In the genomic region with DNA sequence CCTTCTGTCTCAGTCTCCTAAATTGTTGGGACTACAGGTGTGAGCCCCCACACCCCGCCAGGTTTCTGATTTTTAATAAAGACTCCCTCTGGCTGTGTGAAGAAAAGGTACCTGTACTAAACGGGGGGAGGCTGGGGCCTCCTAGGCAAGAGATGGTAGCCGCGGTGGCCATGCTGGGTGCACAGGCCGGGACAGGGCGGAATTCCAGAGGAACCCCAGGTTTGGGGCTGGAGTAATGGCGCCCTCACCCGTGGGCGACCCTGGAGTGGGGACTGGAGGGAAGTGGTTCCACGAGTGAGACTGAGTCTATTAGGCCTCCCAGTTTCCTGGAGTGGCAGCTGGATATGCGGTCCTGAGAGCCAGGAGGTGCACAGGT, we compare ENCODE assay signal across 9 cellular contexts. TPM values are rescaled to one million over a fixed set of nuclear protein-coding genes. Genes with fewer than 3 reads are reported as not detected.
DNase-seq lines count a peak whose midpoint lies in the region; ATAC-seq and TF ChIP-seq lines count a peak whose summit lies in the region.
"Had no signal": no experiment of that assay in that cellular context is flagged by ENCODE, and none has a peak within 500 bp of the region (broad histone marks: within the 10 kb centered on the region; RNA-seq: fewer than 3 reads in every experiment).

No MANE protein-coding gene starts in this region.

- H3K27ac ChIP-seq in AG04450 (ENCODE audit: low read depth, low read length) (peak overlapping the region; percentile 78), neutrophil (peak overlapping the region; percentile 39)
- H3K27ac ChIP-seq: epithelial cell of prostate had no signal

- ATAC-seq in HG03571 (IDR thresholded peaks at IDR 0.05; ENCODE audit: unreplicated experiment): no peak

- H3K27me3 ChIP-seq in AG04450 (ENCODE audit: control insufficient read depth, insufficient read depth, low read length) (no peaks in the 10 kb centered on the region), neutrophil (peaks cover 65% of the 10 kb centered on the region)

- H3K4me3 ChIP-seq in AG04450 (ENCODE audit: low read depth, low read length): no peak overlapping the region
- peak overlapping the region; percentile 66 for H3K4me3 ChIP-seq in Jurkat, Clone E6-1 (ENCODE audit: low read length)
- no peak overlapping the region for H3K4me3 ChIP-seq in neutrophil (ENCODE audit: low read depth in 1 of 2, low read length in 1 of 2)

- H3K4me1 ChIP-seq in neutrophil (ENCODE audit: control insufficient read depth in 1 of 2, insufficient read depth in 1 of 2, low read depth in 1 of 2, low read length in 1 of 2): peaks cover 37 to 47% of the 10 kb centered on the region in 2 experiments

- H3K9me3 ChIP-seq in AG04450 (ENCODE audit: control insufficient read depth, insufficient read depth, low read length) (no peaks in the 10 kb centered on the region; the same call in 1 of the 2 replicates), neutrophil (no peaks in the 10 kb centered on the region)

- H3K27me3 Mint-ChIP-seq in dendritic cell treated with granulocyte-macrophage colony-stimulating factor and Interleukin-4, amounts not matched to agents 40 ng/mL and 50 ng/mL, for 4 days: peaks cover 37% of the 10 kb centered on the region

- peaks cover 45% of the 10 kb centered on the region for H3K4me1 Mint-ChIP-seq in dendritic cell treated with granulocyte-macrophage colony-stimulating factor and Interleukin-4, amounts not matched to agents 40 ng/mL and 50 ng/mL, for 4 days (ENCODE audit: low read depth)

- POLR2A ChIA-PET in AG04450 (lab: Yijun Ruan, JAX): interaction anchor here (2.6 kb wide), 1 partner anchor 30 kb away, joined by 42 read pairs; a partner anchor contains a TSS

- CTCF ChIA-PET in AG04450 (lab: Charles Lee): no interaction called here

- intact Hi-C loops in dendritic cell treated with granulocyte-macrophage colony-stimulating factor and Interleukin-4, amounts not matched to agents 40 ng/mL and 50 ng/mL, for 4 days (cut with micrococcal nuclease): no loop called here

- no peak overlapping the region for H3K4me3 Mint-ChIP-seq in dendritic cell treated with granulocyte-macrophage colony-stimulating factor and Interleukin-4, amounts not matched to agents 40 ng/mL and 50 ng/mL, for 4 days

- H3K9me3 Mint-ChIP-seq in dendritic cell treated with granulocyte-macrophage colony-stimulating factor and Interleukin-4, amounts not matched to agents 40 ng/mL and 50 ng/mL, for 4 days: no peaks in the 10 kb centered on the region

- TF ChIP-seq CTCF in AG04450 (IDR thresholded peaks at IDR 0.05; ENCODE audit: low read depth, low read length) (no peak), neutrophil (IDR thresholded peaks at IDR 0.05) (no peak)

- no peaks in the 10 kb centered on the region for H3K36me3 ChIP-seq in neutrophil

- peaks cover 21% of the 10 kb centered on the region for H3K36me3 Mint-ChIP-seq in dendritic cell treated with granulocyte-macrophage colony-stimulating factor and Interleukin-4, amounts not matched to agents 40 ng/mL and 50 ng/mL, for 4 days (ENCODE audit: low read depth)

- no peak for DNase-seq in AG04450 (ENCODE audit: low read depth, low spot score)
- no peak for DNase-seq in Jurkat, Clone E6-1 (ENCODE audit: low read depth, low spot score)
- no peak for DNase-seq in GM19240 (ENCODE audit: insufficient read length, low spot score)
- DNase-seq in T-helper 9 cell: no peak
- DNase-seq in NCI-H1417 (lab: John Stamatoyannopoulos, UW): no peak

- H3K27ac Mint-ChIP-seq in dendritic cell treated with granulocyte-macrophage colony-stimulating factor and Interleukin-4, amounts not matched to agents 40 ng/mL and 50 ng/mL, for 4 days: peak overlapping the region; percentile 55

RNA-seq across cellular contexts. Expression of a gene that starts 1.6 kb away (rescaled TPM):
- polyA plus RNA-seq in AG04450 (2011; rRNA removed): 1.1 and 1.6 TPM in 2 replicates
- 0.55 and 0.91 TPM in 2 replicates for polyA minus RNA-seq in AG04450 (2011; rRNA and poly(A)+ RNA removed)
- 4.2 TPM for polyA plus RNA-seq in Jurkat, Clone E6-1 (2012; ENCODE audit: insufficient read depth, insufficient read length)

RNA-seq across cellular contexts. Expression of a gene that starts 2.1 kb away (rescaled TPM):
- 36.4 and 55.1 TPM in 2 replicates for polyA plus RNA-seq in AG04450 (2011; rRNA removed)
- polyA minus RNA-seq in AG04450 (2011; rRNA and poly(A)+ RNA removed): 19.4 and 21.4 TPM in 2 replicates
- polyA plus RNA-seq in Jurkat, Clone E6-1 (2012; ENCODE audit: insufficient read depth, insufficient read length): 286 TPM

RNA-seq across cellular contexts. Expression of a gene that starts 9.0 kb away (rescaled TPM):
- 6.6 and 10.6 TPM in 2 replicates for polyA plus RNA-seq in AG04450 (2011; rRNA removed)
- 16.1 and 21.3 TPM in 2 replicates for polyA minus RNA-seq in AG04450 (2011; rRNA and poly(A)+ RNA removed)
- polyA plus RNA-seq in Jurkat, Clone E6-1 (2012; ENCODE audit: insufficient read depth, insufficient read length): 29.9 TPM

RNA-seq across cellular contexts. Expression of a gene that starts 29.7 kb away (rescaled TPM):
- polyA plus RNA-seq in AG04450 (2011; rRNA removed): 269 and 274 TPM in 2 replicates
- 121 and 143 TPM in 2 replicates for polyA minus RNA-seq in AG04450 (2011; rRNA and poly(A)+ RNA removed)
- 253 TPM for polyA plus RNA-seq in Jurkat, Clone E6-1 (2012; ENCODE audit: insufficient read depth, insufficient read length)

RNA-seq across cellular contexts. Expression of a gene that starts 33.8 kb away (rescaled TPM):
- 24.6 and 26.6 TPM in 2 replicates for polyA plus RNA-seq in AG04450 (2011; rRNA removed)
- polyA minus RNA-seq in AG04450 (2011; rRNA and poly(A)+ RNA removed): 45.2 and 55.6 TPM in 2 replicates
- 62.6 TPM for polyA plus RNA-seq in Jurkat, Clone E6-1 (2012; ENCODE audit: insufficient read depth, insufficient read length)
